In the genomic region with DNA sequence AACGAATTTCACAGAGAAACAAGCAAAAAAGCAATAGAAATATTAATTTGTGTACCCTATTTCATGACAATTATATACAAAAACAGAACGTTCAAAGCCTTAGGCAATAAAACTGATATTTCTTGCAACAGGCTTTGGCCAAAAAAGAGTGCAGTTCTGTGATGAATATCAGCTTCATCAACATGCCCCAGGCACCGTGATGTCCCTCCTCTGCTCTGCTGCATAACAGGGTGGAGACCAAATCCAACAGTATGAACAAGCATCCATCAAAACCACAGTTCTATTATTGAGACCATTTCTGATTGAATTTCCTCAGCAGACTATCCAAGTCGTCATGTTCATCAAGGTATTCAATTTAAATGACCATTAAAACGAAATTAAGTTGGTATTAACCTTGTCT, we compare ENCODE assay signal across 23 cellular contexts.
A peak's percentile ranks its signal among the peaks of the same experiment; 100 is the strongest.
DNase-seq lines count a peak whose midpoint lies in the region; ATAC-seq, FAIRE-seq and TF ChIP-seq lines count a peak whose summit lies in the region.
"Had no signal": no experiment of that assay in that cellular context is flagged by ENCODE, and none has a peak within 500 bp of the region (broad histone marks: within the 10 kb centered on the region; RNA-seq: fewer than 3 reads in every experiment).

No MANE protein-coding gene starts in this region.

- no peak for ATAC-seq in PC-3
- no peak for ATAC-seq in GM19395 (IDR thresholded peaks at IDR 0.05; ENCODE audit: unreplicated experiment)
- no peak for ATAC-seq in GM18909 (IDR thresholded peaks at IDR 0.05; ENCODE audit: poor library complexity, unreplicated experiment)
- ATAC-seq: A549, GM12878 had no signal

- dilution Hi-C loops in keratinocyte (cut with MboI; ENCODE audit: extremely low pct_ligation_motif_present, low sequenced_read_pairs), result no loop called here

- H3K79me2 ChIP-seq in PC-3 (ENCODE audit: low read length) (no peaks in the 10 kb centered on the region), keratinocyte (ENCODE audit: control insufficient read depth, insufficient read depth, low read length) (no peaks in the 10 kb centered on the region)

- TF ChIP-seq CTCF in BE2C (IDR thresholded peaks at IDR 0.05; ENCODE audit: low read depth, low read length) (no peak), PC-3 (conservative IDR thresholded peaks at IDR 0.05; ENCODE audit: low read depth, low read length) (no peak), epithelial cell of esophagus (IDR thresholded peaks at IDR 0.05; ENCODE audit: insufficient read depth, low read depth, low read length, missing control alignments) (no peak), keratinocyte (optimal IDR thresholded peaks at IDR 0.05 in 1 of 3, IDR thresholded peaks at IDR 0.05 in 1 of 3, conservative IDR thresholded peaks at IDR 0.05 in 1 of 3; ENCODE audit: extremely low read depth in 1 of 3, insufficient read depth in 2 of 3, low read length in 3 of 3) (no peak)

- no peaks in the 10 kb centered on the region for H3K9me2 ChIP-seq in PC-3 (replicated peaks; ENCODE audit: low read length)

- CTCF ChIA-PET in PC-3 (lab: Charles Lee), result interaction anchor here (0.6 kb wide), 1 partner anchor 15 kb away, joined by 3 read pairs; no protein-coding TSS in a partner anchor

- H3K27ac ChIP-seq in PC-3 (ENCODE audit: low read length) (no peak overlapping the region), keratinocyte (ENCODE audit: control insufficient read depth, insufficient read depth, low read length) (no peak overlapping the region)
- H3K27ac ChIP-seq: A549 had no signal

- intact Hi-C loops in PC-3 (cut with micrococcal nuclease) (no loop called here), posterior cingulate gyrus (cut with DNase I) (no loop called here)

- no peaks in the 10 kb centered on the region for H4K20me1 ChIP-seq in PC-3 (ENCODE audit: low read length)
- no peaks in the 10 kb centered on the region for H4K20me1 ChIP-seq in keratinocyte (ENCODE audit: control insufficient read depth, extremely low read depth, insufficient read depth, low read length)

- H3K9ac ChIP-seq in PC-3 (ENCODE audit: low read length) (no peak overlapping the region), keratinocyte (ENCODE audit: control insufficient read depth, extremely low read depth, insufficient read depth, low read length) (no peak overlapping the region)

- peak overlapping the region; percentile 1; the same call in 1 of the 2 replicates for H3K4me3 ChIP-seq in BE2C (ENCODE audit: low read depth, low read length)
- H3K4me3 ChIP-seq in PC-3 (ENCODE audit: low read length), result no peak overlapping the region
- H3K4me3 ChIP-seq in epithelial cell of esophagus (ENCODE audit: low read length), result no peak overlapping the region
- H3K4me3 ChIP-seq in keratinocyte (ENCODE audit: control insufficient read depth in 2 of 3, extremely low read depth in 1 of 3, insufficient read depth in 2 of 3, low read depth in 1 of 3, low read length in 3 of 3), result no peak overlapping the region
- H3K4me3 ChIP-seq: A549, GM12878, HAP-1 had no signal

- H3K27me3 ChIP-seq in BE2C (no peaks in the 10 kb centered on the region), PC-3 (ENCODE audit: low read length) (no peaks in the 10 kb centered on the region), keratinocyte (ENCODE audit: control insufficient read depth, extremely low read depth, insufficient read depth, low read length) (no peaks in the 10 kb centered on the region)

- H3K4me2 ChIP-seq in PC-3 (ENCODE audit: low read length), result no peak overlapping the region
- H3K4me2 ChIP-seq in keratinocyte (ENCODE audit: control insufficient read depth, extremely low read depth, insufficient read depth, low read depth, low read length), result no peak overlapping the region
- H3K4me2 ChIP-seq: A549 had no signal

- H3F3A ChIP-seq in PC-3 (ENCODE audit: low read length, unreplicated experiment), result no peaks in the 10 kb centered on the region

- no TSS peak for BruUV-seq in PC-3 (replicated peaks; lab: Mats Ljungman, UMichigan)

- peaks cover 34% of the 10 kb centered on the region for H3K4me1 ChIP-seq in BE2C
- no peaks in the 10 kb centered on the region for H3K4me1 ChIP-seq in PC-3 (ENCODE audit: insufficient read depth, low read length)
- H3K4me1 ChIP-seq in keratinocyte (ENCODE audit: control insufficient read depth, extremely low read depth, insufficient read depth, low read length), result no peaks in the 10 kb centered on the region
- H3K4me1 ChIP-seq: A549, HAP-1 had no signal

- FAIRE-seq in keratinocyte (lab: Jason Lieb, UNC), result peak; percentile 57
- FAIRE-seq: A549, G401.6, GM12878, H54 had no signal

- no peaks in the 10 kb centered on the region for H3K9me1 ChIP-seq in keratinocyte (ENCODE audit: control insufficient read depth, extremely low read depth, insufficient read depth, low read length)

- H2AFZ ChIP-seq in PC-3 (ENCODE audit: low read length), result 0 out of 2 replicates have a peak overlapping the region, but pooled peaks have one; percentile 20
- no peak overlapping the region for H2AFZ ChIP-seq in keratinocyte (ENCODE audit: control insufficient read depth, low read length)

- H3K36me3 ChIP-seq in BE2C (no peaks in the 10 kb centered on the region), PC-3 (ENCODE audit: low read depth, low read length) (no peaks in the 10 kb centered on the region), keratinocyte (ENCODE audit: control insufficient read depth in 2 of 2, extremely low read depth in 1 of 2, insufficient read depth in 2 of 2, low read length in 2 of 2) (no peaks in the 10 kb centered on the region)
- H3K36me3 ChIP-seq: HAP-1 had no signal

- H3K9me3 ChIP-seq in BE2C (no peaks in the 10 kb centered on the region), PC-3 (ENCODE audit: low read length) (no peaks in the 10 kb centered on the region), keratinocyte (ENCODE audit: control insufficient read depth, low read depth, low read length) (no peaks in the 10 kb centered on the region)
- H3K9me3 ChIP-seq: A549, HAP-1 had no signal

- DNase-seq in BE2C (peak; percentile 56), PC-3 (no peak), epithelial cell of esophagus (ENCODE audit: low read depth) (peak; percentile 15), keratinocyte (ENCODE audit: low read depth, low spot score) (no peak), posterior cingulate gyrus (no peak)
- DNase-seq: 8988T; ACHN; AML-193; C1 segment of cervical spinal cord; Calu3; CD4-positive, alpha-beta memory T cell; COR-L47; DMS153; DND-41; GOT3; HFFc6 had no signal

- POLR2A ChIA-PET in PC-3 (lab: Charles Lee; ENCODE audit: unreplicated experiment), result no interaction called here

Comparison
In these comparisons a context has a peak if more than half of its experiments do, and no peak if none do; other contexts are left out.
1. DNase-seq: peak in BE2C (single experiment) and epithelial cell of esophagus (single experiment); none in PC-3 (single experiment), keratinocyte (single experiment) and posterior cingulate gyrus (0 of 10).